ENCODE assay signal across 12 cellular contexts in the genomic region with DNA sequence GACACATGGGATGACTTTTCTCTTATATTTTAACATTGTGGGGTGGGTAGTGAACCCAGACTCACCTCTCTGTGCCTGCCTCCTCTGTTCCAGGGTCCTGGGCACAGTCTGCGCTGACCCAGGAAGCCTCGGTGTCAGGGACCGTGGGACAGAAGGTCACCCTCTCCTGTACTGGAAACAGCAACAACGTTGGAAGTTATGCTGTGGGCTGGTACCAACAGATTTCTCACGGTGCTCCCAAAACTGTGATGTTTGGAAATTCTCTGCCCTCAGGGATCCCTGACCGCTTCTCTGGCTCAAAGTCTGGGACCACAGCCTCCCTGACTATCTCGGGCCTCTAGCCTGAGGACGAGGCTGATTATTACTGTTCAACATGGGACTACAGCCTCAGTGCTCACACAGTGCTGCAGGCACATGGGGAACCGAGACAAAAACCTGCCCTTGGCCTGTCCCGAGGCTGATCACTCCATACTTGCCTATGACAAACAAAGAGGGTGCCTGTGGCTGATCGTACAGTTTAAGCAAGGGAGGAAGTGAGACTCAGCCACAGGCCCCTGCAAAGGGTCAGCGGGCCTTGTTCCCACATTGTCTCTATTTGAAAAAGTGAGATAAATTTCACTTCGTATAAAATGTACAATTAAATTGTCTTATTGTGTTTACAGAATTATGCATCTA. TPM values are rescaled to one million over a fixed set of nuclear protein-coding genes. Genes with fewer than 3 reads are reported as not detected.
DNase-seq lines count a peak whose midpoint lies in the region; ATAC-seq and TF ChIP-seq lines count a peak whose summit lies in the region.
"Had no signal": no experiment of that assay in that cellular context is flagged by ENCODE, and none has a peak within 500 bp of the region (broad histone marks: within the 10 kb centered on the region; RNA-seq: fewer than 3 reads in every experiment).

No MANE protein-coding gene starts in this region.

- no peaks in the 10 kb centered on the region for H3K9me3 ChIP-seq in Peyer's patch
- no peaks in the 10 kb centered on the region for H3K9me3 ChIP-seq in prostate gland

- TF ChIP-seq CTCF in Peyer's patch (IDR thresholded peaks at IDR 0.05): no peak
- no peak for TF ChIP-seq CTCF in coronary artery (IDR thresholded peaks at IDR 0.05)
- TF ChIP-seq CTCF in prostate gland (IDR thresholded peaks at IDR 0.05): no peak

- no peak overlapping the region for H3K4me3 ChIP-seq in Peyer's patch
- no peak overlapping the region for H3K4me3 ChIP-seq in coronary artery
- H3K4me3 ChIP-seq in prostate gland: no peak overlapping the region

- H3K4me3 Mint-ChIP-seq in activated naive CD8-positive, alpha-beta T cell treated with anti-CD3 and anti-CD28 coated beads, Interleukin-2, amount 50 U/mL, for 24 hours: no peak overlapping the region
- no peak overlapping the region for H3K4me3 Mint-ChIP-seq in activated naive CD8-positive, alpha-beta T cell treated with anti-CD3 and anti-CD28 coated beads for 36 hours

- H3K36me3 ChIP-seq in Peyer's patch (no peaks in the 10 kb centered on the region), prostate gland (no peaks in the 10 kb centered on the region)

- no peaks in the 10 kb centered on the region for H3K27me3 Mint-ChIP-seq in activated naive CD8-positive, alpha-beta T cell treated with anti-CD3 and anti-CD28 coated beads, Interleukin-2, amount 50 U/mL, for 24 hours
- no peaks in the 10 kb centered on the region for H3K27me3 Mint-ChIP-seq in activated naive CD8-positive, alpha-beta T cell treated with anti-CD3 and anti-CD28 coated beads for 36 hours

- DNase-seq in activated naive CD8-positive, alpha-beta T cell treated with anti-CD3 and anti-CD28 coated beads, Interleukin-2, amount 50 U/mL, for 24 hours: no peak
- no peak for DNase-seq in activated naive CD8-positive, alpha-beta T cell treated with anti-CD3 and anti-CD28 coated beads for 36 hours
- DNase-seq in Peyer's patch (peak in 2 of 3 donors; percentile 59 to 67), coronary artery (ENCODE audit: low spot score) (no peak), AG08396 (ENCODE audit: low spot score) (no peak), prostate gland (ENCODE audit: low spot score) (no peak)
- no peak for DNase-seq in stimulated activated CD4-positive, alpha-beta T cell treated with anti-CD3 and anti-CD28 coated beads, Interleukin-4, amount 100 ng/mL, for 24 hours
- DNase-seq: cortex of kidney, GOT3, NCI-H226, right cardiac atrium had no signal

- H3K9me3 Mint-ChIP-seq in activated naive CD8-positive, alpha-beta T cell treated with anti-CD3 and anti-CD28 coated beads, Interleukin-2, amount 50 U/mL, for 24 hours: no peaks in the 10 kb centered on the region
- H3K9me3 Mint-ChIP-seq in activated naive CD8-positive, alpha-beta T cell treated with anti-CD3 and anti-CD28 coated beads for 36 hours: no peaks in the 10 kb centered on the region

- no peak for TF ChIP-seq POLR2A in Peyer's patch (IDR thresholded peaks at IDR 0.05)
- no peak for TF ChIP-seq POLR2A in prostate gland (IDR thresholded peaks at IDR 0.05)

- H3K27me3 ChIP-seq in Peyer's patch (no peaks in the 10 kb centered on the region), prostate gland (replicated peaks; ENCODE audit: insufficient read depth) (no peaks in the 10 kb centered on the region)

- intact Hi-C loops in prostate gland (cut with DNase I): no loop called here

- H3K4me1 ChIP-seq in Peyer's patch (peaks cover 0 to 12% (median 5%) of the 10 kb centered on the region in 4 donors), prostate gland (replicated peaks) (no peaks in the 10 kb centered on the region)

- 67% methylated on average over 13 of the region's 13 CpGs for WGBS in prostate gland

- H3K27ac ChIP-seq in Peyer's patch: peak overlapping the region in 2 of 4 donors; percentile 38 to 83
- H3K27ac ChIP-seq in coronary artery: no peak overlapping the region
- H3K27ac ChIP-seq in prostate gland: no peak overlapping the region

- no peaks in the 10 kb centered on the region for H3K36me3 Mint-ChIP-seq in activated naive CD8-positive, alpha-beta T cell treated with anti-CD3 and anti-CD28 coated beads, Interleukin-2, amount 50 U/mL, for 24 hours (ENCODE audit: low read depth)
- no peaks in the 10 kb centered on the region for H3K36me3 Mint-ChIP-seq in activated naive CD8-positive, alpha-beta T cell treated with anti-CD3 and anti-CD28 coated beads for 36 hours

- ATAC-seq in activated naive CD8-positive, alpha-beta T cell treated with anti-CD3 and anti-CD28 coated beads, Interleukin-2, amount 50 U/mL, for 24 hours: no peak
- peak; percentile 63 for ATAC-seq in HG03066 (IDR thresholded peaks at IDR 0.05; ENCODE audit: low read depth, unreplicated experiment)
- ATAC-seq: right cardiac atrium had no signal

- H3K4me1 Mint-ChIP-seq in activated naive CD8-positive, alpha-beta T cell treated with anti-CD3 and anti-CD28 coated beads, Interleukin-2, amount 50 U/mL, for 24 hours: peaks cover 10% of the 10 kb centered on the region
- H3K4me1 Mint-ChIP-seq in activated naive CD8-positive, alpha-beta T cell treated with anti-CD3 and anti-CD28 coated beads for 36 hours: peaks cover 3% of the 10 kb centered on the region

- peak overlapping the region; percentile 18 for H3K27ac Mint-ChIP-seq in activated naive CD8-positive, alpha-beta T cell treated with anti-CD3 and anti-CD28 coated beads, Interleukin-2, amount 50 U/mL, for 24 hours
- H3K27ac Mint-ChIP-seq in activated naive CD8-positive, alpha-beta T cell treated with anti-CD3 and anti-CD28 coated beads for 36 hours: no peak overlapping the region

RNA-seq across cellular contexts. Expression of gene TOP3B, which starts 43.7 kb away (rescaled TPM):
- 10 to 100 TPM; 31.3 to 36.7 TPM for total RNA-seq in activated naive CD8-positive, alpha-beta T cell treated with anti-CD3 and anti-CD28 coated beads for 36 hours
- 10 to 100 TPM; 53.6 to 91.6 (median 80.2) TPM for total RNA-seq in Peyer's patch
- total RNA-seq in prostate gland: 10 to 100 TPM; 25.2 to 60.6 TPM

Comparison
In these comparisons a context has a peak if more than half of its experiments do, and no peak if none do; other contexts are left out.
1. DNase-seq: peak in Peyer's patch (2 of 3); none in activated naive CD8-positive, alpha-beta T cell treated with anti-CD3 and anti-CD28 coated beads, Interleukin-2, amount 50 U/mL, for 24 hours (single experiment), activated naive CD8-positive, alpha-beta T cell treated with anti-CD3 and anti-CD28 coated beads for 36 hours (single experiment), coronary artery (single experiment), AG08396 (single experiment), stimulated activated CD4-positive, alpha-beta T cell treated with anti-CD3 and anti-CD28 coated beads, Interleukin-4, amount 100 ng/mL, for 24 hours (single experiment) and prostate gland (single experiment).